In genomic region chr4:145179861-145180297, GRCh38 we compare ENCODE assay signal across 8 cellular contexts. TPM values are rescaled to one million over a fixed set of nuclear protein-coding genes. Genes with fewer than 3 reads are reported as not detected.
A peak's percentile ranks its signal among the peaks of the same experiment; 100 is the strongest.
DNase-seq lines count a peak whose midpoint lies in the region; ATAC-seq and TF ChIP-seq lines count a peak whose summit lies in the region.
"Not testable (repeated sequence)": the region's sequence is repeated elsewhere in the genome, so short reads cannot be mapped to it uniquely, and the experiment has no call there.

No MANE protein-coding gene starts in this region.

- H3K4me3 ChIP-seq in GM12875 (ENCODE audit: low read depth, low read length) = peak overlapping the region; percentile 76
- H3K4me3 ChIP-seq in H7 (ENCODE audit: insufficient read depth, low read depth, low read length) = peak overlapping the region; percentile 80
- H3K4me3 ChIP-seq in Jurkat, Clone E6-1 (ENCODE audit: low read length) = peak overlapping the region; percentile 71
- H3K4me3 ChIP-seq in left ventricle myocardium inferior = peak overlapping the region; percentile 90
- peak overlapping the region; percentile 91 for H3K4me3 ChIP-seq in neuron (ENCODE audit: low read length)
- peak overlapping the region; percentile 87 to 98 for H3K4me3 ChIP-seq in uterus

- H3K27ac ChIP-seq in left ventricle myocardium inferior (replicated peaks) (peak overlapping the region; percentile 99), uterus (peak overlapping the region; percentile 99 to 100)

- DNase-seq in H7 (peak; percentile 52), brain pericyte (ENCODE audit: low read depth, low spot score) (peak; percentile 1)
- not testable (repeated sequence) for DNase-seq in Jurkat, Clone E6-1 (ENCODE audit: low read depth, low spot score); T-helper 17 cell; left ventricle myocardium inferior; uterus

- not testable (repeated sequence) for H3K36me3 ChIP-seq in H7 (replicated peaks; ENCODE audit: control insufficient read depth, insufficient read depth, low read length); left ventricle myocardium inferior; neuron (ENCODE audit: insufficient read depth, low read length); uterus

- not testable (repeated sequence) for H3K27me3 Mint-ChIP-seq in T-helper 17 cell

- H3K9me3 ChIP-seq in T-helper 17 cell (ENCODE audit: control insufficient read depth, low read length, poor library complexity, severe bottlenecking); left ventricle myocardium inferior (replicated peaks); neuron (ENCODE audit: low read length); uterus: not testable (repeated sequence)

- H3K4me1 ChIP-seq in left ventricle myocardium inferior = peaks cover 59% of the 10 kb centered on the region
- H3K4me1 ChIP-seq in neuron (ENCODE audit: insufficient read depth, low read length) = peaks cover 23% of the 10 kb centered on the region
- not testable (repeated sequence) for H3K4me1 ChIP-seq in uterus

- H3K27me3 ChIP-seq in H7 (ENCODE audit: control insufficient read depth, insufficient read depth, low read length); left ventricle myocardium inferior (ENCODE audit: low read depth); neuron (ENCODE audit: insufficient read depth, low read length); uterus: not testable (repeated sequence)

- H3K4me1 Mint-ChIP-seq in T-helper 17 cell = peaks cover 23% of the 10 kb centered on the region

- H3K36me3 Mint-ChIP-seq in T-helper 17 cell (ENCODE audit: low read depth) = not testable (repeated sequence)

- TF ChIP-seq CTCF in GM12875 (IDR thresholded peaks at IDR 0.05; ENCODE audit: borderline replicate concordance, insufficient read depth, low read depth, low read length); left ventricle myocardium inferior (IDR thresholded peaks at IDR 0.05; ENCODE audit: borderline replicate concordance); uterus (IDR thresholded peaks at IDR 0.05): not testable (repeated sequence)

- H2AFZ ChIP-seq in neuron (ENCODE audit: low read depth, low read length) = peak overlapping the region; percentile 82

- peak; percentile 34 for ATAC-seq in T-helper 17 cell

- H3K27ac Mint-ChIP-seq in T-helper 17 cell = peak overlapping the region; percentile 95

- not testable (repeated sequence) for TF ChIP-seq POLR2A in uterus (IDR thresholded peaks at IDR 0.05)

- H3K4me3 Mint-ChIP-seq in T-helper 17 cell = peak overlapping the region; percentile 94

- intact Hi-C loops in left ventricle myocardium inferior (cut with micrococcal nuclease); uterus (cut with DNase I; ENCODE audit: low total_unique reads): not testable (repeated sequence)

RNA-seq across cellular contexts. Expression of gene OTUD4, which starts 0.5 kb away (rescaled TPM):
- 16.4 and 23.6 TPM in 2 replicates for total RNA-seq in H7 (2014; rRNA removed; shearing (Covaris generic))
- polyA plus RNA-seq in Jurkat, Clone E6-1 (2012; ENCODE audit: insufficient read depth, insufficient read length) = 18.7 TPM
- total RNA-seq in T-helper 17 cell = 10 to 100 TPM; 60.9 to 63.8 TPM
- 37.6 TPM for total RNA-seq in left ventricle myocardium inferior
- 10 to 100 TPM; 12.3 to 59.5 (median 31.9) TPM for total RNA-seq in uterus
